Comparison of ENCODE assay signal across 1 cellular context in genomic region chr1:109864960-109865611, GRCh38.
TF ChIP-seq lines count a peak whose summit lies in the region.

No MANE protein-coding gene starts in this region.

TF ChIP-seq in WTC11, 78 proteins besides CTCF, POLR2A, EP300 and RAD21 (continued from another document):
- TF ChIP-seq FOXP4 (CRISPR knock-in tag; IDR thresholded peaks at IDR 0.05), result no peak
- no peak for TF ChIP-seq ELF4 (CRISPR knock-in tag; IDR thresholded peaks at IDR 0.05; ENCODE audit: low read depth)
- TF ChIP-seq FOXK1 (CRISPR knock-in tag; IDR thresholded peaks at IDR 0.05), result no peak
- TF ChIP-seq SP1 (CRISPR knock-in tag; conservative IDR thresholded peaks at IDR 0.05), result no peak
- no peak for TF ChIP-seq ATF2 (CRISPR knock-in tag; IDR thresholded peaks at IDR 0.05; ENCODE audit: borderline replicate concordance, low read depth)
- TF ChIP-seq PRDM15 (CRISPR knock-in tag; IDR thresholded peaks at IDR 0.05), result no peak
- no peak for TF ChIP-seq OVOL2 (CRISPR knock-in tag; IDR thresholded peaks at IDR 0.05; ENCODE audit: borderline replicate concordance)
- TF ChIP-seq ERG (CRISPR knock-in tag; IDR thresholded peaks at IDR 0.05), result no peak
- TF ChIP-seq CREM (CRISPR knock-in tag; IDR thresholded peaks at IDR 0.05), result no peak
TF ChIP-seq in WTC11: peak in this region for 0.
